10 cellular contexts compared by ENCODE assay signal in genomic region chr1:218557731-218558130, GRCh38.
A peak's percentile ranks its signal among the peaks of the same experiment; 100 is the strongest.
DNase-seq lines count a peak whose midpoint lies in the region; ATAC-seq and TF ChIP-seq lines count a peak whose summit lies in the region.
"Had no signal": no experiment of that assay in that cellular context is flagged by ENCODE, and none has a peak within 500 bp of the region (broad histone marks: within the 10 kb centered on the region; RNA-seq: fewer than 3 reads in every experiment).

No MANE protein-coding gene starts in this region.

- no peak for TF ChIP-seq EP300 in suprapubic skin (IDR thresholded peaks at IDR 0.05)

- no peaks in the 10 kb centered on the region for H3K36me3 ChIP-seq in gastrocnemius medialis
- H3K36me3 ChIP-seq in suprapubic skin: no peaks in the 10 kb centered on the region

- TF ChIP-seq POLR2A in gastrocnemius medialis (IDR thresholded peaks at IDR 0.05) (no peak), suprapubic skin (IDR thresholded peaks at IDR 0.05) (no peak)

- H3K4me1 ChIP-seq in gastrocnemius medialis (no peaks in the 10 kb centered on the region), suprapubic skin (no peaks in the 10 kb centered on the region)

- in situ Hi-C loops in gastrocnemius medialis (cut with MboI; ENCODE audit: low sequenced_read_pairs in 4 of 4): no loop called here

- H3K27ac ChIP-seq in gastrocnemius medialis: no peak overlapping the region
- H3K27ac ChIP-seq in suprapubic skin: no peak overlapping the region

- ATAC-seq in esophagus mucosa (peak; percentile 26), gastrocnemius medialis (no peak)
- ATAC-seq: activated CD4-positive, alpha-beta T cell treated with anti-CD3 and anti-CD28 coated beads for 36 hours had no signal

- no peaks in the 10 kb centered on the region for H3K27me3 ChIP-seq in gastrocnemius medialis
- no peaks in the 10 kb centered on the region for H3K27me3 ChIP-seq in suprapubic skin

- intact Hi-C loops in gastrocnemius medialis (cut with DNase I; ENCODE audit: low total_unique reads): no loop called here

- H3K4me3 ChIP-seq in gastrocnemius medialis (no peak overlapping the region), suprapubic skin (no peak overlapping the region)

- H3K9me3 ChIP-seq in gastrocnemius medialis (no peaks in the 10 kb centered on the region), suprapubic skin (no peaks in the 10 kb centered on the region)

- WGBS in suprapubic skin: 60% methylated on average over 6 of the region's 6 CpGs

- no peak for TF ChIP-seq CTCF in gastrocnemius medialis (IDR thresholded peaks at IDR 0.05 in 4 of 5, conservative IDR thresholded peaks at IDR 0.05 in 1 of 5)
- no peak for TF ChIP-seq CTCF in suprapubic skin (IDR thresholded peaks at IDR 0.05)

- DNase-seq in M059J (ENCODE audit: low read depth): peak; percentile 62
- peak; percentile 74 for DNase-seq in NCI-H748 treated with DMSO at 0.1 percent for 48 hours (lab: John Stamatoyannopoulos, UW)
- peak; percentile 53 for DNase-seq in renal cortical epithelial cell (ENCODE audit: low read depth)
- no peak for DNase-seq in activated CD8-positive, alpha-beta memory T cell treated with anti-CD3 and anti-CD28 coated beads for 24 hours
- DNase-seq in kidney glomerular epithelial cell (lab: John Stamatoyannopoulos, UW): no peak
- no peak for DNase-seq in gastrocnemius medialis
- no peak for DNase-seq in suprapubic skin (ENCODE audit: low spot score in 2 of 2)
- DNase-seq: activated CD4-positive, alpha-beta T cell treated with anti-CD3 and anti-CD28 coated beads for 36 hours; GF-D8 had no signal

Comparison
In these comparisons a context has a peak if more than half of its experiments do, and no peak if none do; other contexts are left out.
1. DNase-seq: peak in M059J (single experiment), NCI-H748 treated with DMSO at 0.1 percent for 48 hours (single experiment) and renal cortical epithelial cell (single experiment); none in activated CD8-positive, alpha-beta memory T cell treated with anti-CD3 and anti-CD28 coated beads for 24 hours (single experiment), kidney glomerular epithelial cell (single experiment), gastrocnemius medialis (0 of 2) and suprapubic skin (0 of 2).